In the genomic region with DNA sequence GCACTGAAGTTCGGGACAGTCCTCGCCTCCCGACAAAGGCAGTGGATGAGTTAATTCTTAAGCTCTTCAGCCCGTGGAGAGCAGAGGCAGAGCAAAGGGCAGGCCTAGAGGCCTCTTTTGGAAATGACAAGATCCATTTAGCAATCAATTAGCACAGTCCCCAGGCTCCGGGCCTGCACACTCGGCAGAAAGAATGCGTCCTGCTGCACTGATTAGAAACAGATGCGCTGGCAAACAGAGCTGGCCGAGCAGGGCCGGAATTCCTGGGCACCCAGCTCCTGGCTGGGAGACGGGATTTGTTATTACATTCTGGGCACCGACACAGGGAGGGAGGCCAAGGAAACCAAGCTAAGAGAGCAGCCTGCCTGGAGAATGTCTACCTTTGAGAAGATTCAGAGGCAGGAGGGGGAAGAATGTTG, we compare ENCODE assay signal across 9 cellular contexts.
DNase-seq lines count a peak whose midpoint lies in the region; ATAC-seq and TF ChIP-seq lines count a peak whose summit lies in the region.
"Had no signal": no experiment of that assay in that cellular context is flagged by ENCODE, and none has a peak within 500 bp of the region (broad histone marks: within the 10 kb centered on the region; RNA-seq: fewer than 3 reads in every experiment).

No MANE protein-coding gene starts in this region.

- intact Hi-C loops in CD8-positive, alpha-beta T cell (cut with DNase I, micrococcal nuclease): no loop called here

- no peaks in the 10 kb centered on the region for H3K4me1 ChIP-seq in CD8-positive, alpha-beta T cell (ENCODE audit: insufficient read depth, low read length)

- CTCF ChIA-PET in CD8-positive, alpha-beta T cell (lab: Charles Lee): no interaction called here

- no peaks in the 10 kb centered on the region for H3K9me3 ChIP-seq in CD8-positive, alpha-beta T cell (ENCODE audit: low read length)

- peaks cover 13% of the 10 kb centered on the region for H3K9me3 Mint-ChIP-seq in glutamatergic neuron (ENCODE audit: unreplicated experiment)
- no peaks in the 10 kb centered on the region for H3K9me3 Mint-ChIP-seq in CD8-positive, alpha-beta T cell

- no peaks in the 10 kb centered on the region for H3K36me3 ChIP-seq in CD8-positive, alpha-beta T cell (ENCODE audit: insufficient read depth, low read length)

- ATAC-seq in omental fat pad (ENCODE audit: low FRiP score): peak; percentile 79
- no peak for ATAC-seq in CD8-positive, alpha-beta T cell
- ATAC-seq in GM19452 (IDR thresholded peaks at IDR 0.05; ENCODE audit: unreplicated experiment): no peak

- H3K4me1 Mint-ChIP-seq in glutamatergic neuron (ENCODE audit: low read depth, unreplicated experiment): peaks cover 30% of the 10 kb centered on the region
- no peaks in the 10 kb centered on the region for H3K4me1 Mint-ChIP-seq in CD8-positive, alpha-beta T cell (ENCODE audit: low read depth)

- H3K36me3 Mint-ChIP-seq in glutamatergic neuron (ENCODE audit: unreplicated experiment): no peaks in the 10 kb centered on the region
- no peaks in the 10 kb centered on the region for H3K36me3 Mint-ChIP-seq in CD8-positive, alpha-beta T cell

- POLR2A ChIA-PET in CD8-positive, alpha-beta T cell (lab: Charles Lee): no interaction called here

- peaks cover 11% of the 10 kb centered on the region for H3K27me3 Mint-ChIP-seq in glutamatergic neuron (ENCODE audit: unreplicated experiment)
- peaks cover 2% of the 10 kb centered on the region for H3K27me3 Mint-ChIP-seq in CD8-positive, alpha-beta T cell (ENCODE audit: low read depth)

- H3K27me3 ChIP-seq in CD8-positive, alpha-beta T cell (ENCODE audit: insufficient read depth, low read length): no peaks in the 10 kb centered on the region

- no peak overlapping the region for H3K4me3 ChIP-seq in CD8-positive, alpha-beta T cell (ENCODE audit: low read depth, low read length)

- peak overlapping the region; percentile 52 for H3K27ac Mint-ChIP-seq in glutamatergic neuron (ENCODE audit: unreplicated experiment)
- H3K27ac Mint-ChIP-seq in CD8-positive, alpha-beta T cell: no peak overlapping the region

- peak; percentile 95 for DNase-seq in AG09319 (ENCODE audit: extremely low read depth, low read depth)
- peak; percentile 77 for DNase-seq in T1000 (lab: John Stamatoyannopoulos, UW)
- peak; percentile 81 for DNase-seq in glutamatergic neuron
- DNase-seq in omental fat pad (ENCODE audit: low spot score): no peak
- no peak for DNase-seq in CD8-positive, alpha-beta T cell
- no peak for DNase-seq in SKM-1 (lab: John Stamatoyannopoulos, UW; ENCODE audit: unreplicated experiment)
- no peak for DNase-seq in NCI-H1105 (lab: John Stamatoyannopoulos, UW)
- DNase-seq: dermis blood vessel endothelial cell had no signal

- H3K4me3 Mint-ChIP-seq in glutamatergic neuron (ENCODE audit: unreplicated experiment): peak overlapping the region; percentile 69
- H3K4me3 Mint-ChIP-seq in CD8-positive, alpha-beta T cell: no peak overlapping the region

- no peak overlapping the region for H3K27ac ChIP-seq in CD8-positive, alpha-beta T cell (ENCODE audit: low read depth, low read length)

- TF ChIP-seq CTCF in AG09319 (IDR thresholded peaks at IDR 0.05; ENCODE audit: low read depth, low read length) (peak; percentile 38), glutamatergic neuron (IDR thresholded peaks at IDR 0.05; ENCODE audit: partially characterized antibody, unreplicated experiment) (peak; percentile 40), omental fat pad (IDR thresholded peaks at IDR 0.05) (no peak)
- TF ChIP-seq CTCF in CD8-positive, alpha-beta T cell (IDR thresholded peaks at IDR 0.05): no peak

Comparison
In these comparisons a context has a peak if more than half of its experiments do, and no peak if none do; other contexts are left out.
1. DNase-seq: peak in AG09319 (single experiment), T1000 (single experiment) and glutamatergic neuron (single experiment); none in omental fat pad (single experiment), CD8-positive, alpha-beta T cell (0 of 7), SKM-1 (single experiment) and NCI-H1105 (single experiment).
2. CTCF ChIP-seq: peak in AG09319 (single experiment) and glutamatergic neuron (single experiment); none in omental fat pad (0 of 3) and CD8-positive, alpha-beta T cell (single experiment).